20 cellular contexts compared by ENCODE assay signal in genomic region chr15:50234764-50235163, GRCh38. TPM values are rescaled to one million over a fixed set of nuclear protein-coding genes. Genes with fewer than 3 reads are reported as not detected.
"Had no signal": no experiment of that assay in that cellular context is flagged by ENCODE, and none has a peak within 500 bp of the region (broad histone marks: within the 10 kb centered on the region; RNA-seq: fewer than 3 reads in every experiment).

No MANE protein-coding gene starts in this region.

- H3K27ac ChIP-seq: dorsolateral prefrontal cortex, gastroesophageal sphincter, heart left ventricle, pancreas, stomach, testis had no signal

- H3K36me3 ChIP-seq: gastroesophageal sphincter, heart left ventricle, pancreas, stomach had no signal

- H3K9me3 ChIP-seq: gastroesophageal sphincter, heart left ventricle, neutrophil, pancreas, stomach, testis had no signal

- DNase-seq: activated CD4-positive, alpha-beta T cell treated with anti-CD3 and anti-CD28 coated beads, Interleukin-2, amount 50 U/mL, for 48 hours; activated T-cell treated with anti-CD3 and anti-CD28 coated beads for 4 hours; amniotic stem cell; dorsolateral prefrontal cortex; erythroblast; heart left ventricle; kidney glomerular epithelial cell; mesendoderm; pancreas; stimulated activated CD4-positive, alpha-beta T cell treated with anti-CD3 and anti-CD28 coated beads, Interleukin-4, amount 100 ng/mL, for 24 hours; stomach; testis had no signal

- H3K4me1 ChIP-seq: gastroesophageal sphincter, heart left ventricle, pancreas, stomach, testis had no signal

- FAIRE-seq: pancreas, TTC549 had no signal

- ATAC-seq: gastroesophageal sphincter; heart left ventricle; natural killer cell treated with Interleukin-12 subunit alpha and Interleukin-12 subunit beta and Interleukin-15 and Interleukin-18, amount 100 ng/mL, for 72 hours; pancreas; sciatic nerve; stimulated activated effector memory CD8-positive, alpha-beta T cell treated with anti-CD3 and anti-CD28 coated beads, Interleukin-12 subunit alpha, Interleukin-12 subunit beta, amount 100 ng/mL, for 72 hours had no signal

- H3K4me3 ChIP-seq: dorsolateral prefrontal cortex, gastroesophageal sphincter, heart left ventricle, pancreas, stomach, testis had no signal

- H3K27me3 ChIP-seq: dorsolateral prefrontal cortex, gastroesophageal sphincter, heart left ventricle, neutrophil, pancreas, stomach, testis had no signal

RNA-seq across cellular contexts. Expression of gene HDC, which starts 30.8 kb away (rescaled TPM):
- total RNA-seq: pulmonary artery endothelial cell had no signal

RNA-seq across cellular contexts. Expression of gene SLC27A2, which starts 52.8 kb away (rescaled TPM):
- total RNA-seq: cardiac septum, pulmonary artery endothelial cell had no signal
